ENCODE assay signal across 1 cellular context in the genomic region with DNA sequence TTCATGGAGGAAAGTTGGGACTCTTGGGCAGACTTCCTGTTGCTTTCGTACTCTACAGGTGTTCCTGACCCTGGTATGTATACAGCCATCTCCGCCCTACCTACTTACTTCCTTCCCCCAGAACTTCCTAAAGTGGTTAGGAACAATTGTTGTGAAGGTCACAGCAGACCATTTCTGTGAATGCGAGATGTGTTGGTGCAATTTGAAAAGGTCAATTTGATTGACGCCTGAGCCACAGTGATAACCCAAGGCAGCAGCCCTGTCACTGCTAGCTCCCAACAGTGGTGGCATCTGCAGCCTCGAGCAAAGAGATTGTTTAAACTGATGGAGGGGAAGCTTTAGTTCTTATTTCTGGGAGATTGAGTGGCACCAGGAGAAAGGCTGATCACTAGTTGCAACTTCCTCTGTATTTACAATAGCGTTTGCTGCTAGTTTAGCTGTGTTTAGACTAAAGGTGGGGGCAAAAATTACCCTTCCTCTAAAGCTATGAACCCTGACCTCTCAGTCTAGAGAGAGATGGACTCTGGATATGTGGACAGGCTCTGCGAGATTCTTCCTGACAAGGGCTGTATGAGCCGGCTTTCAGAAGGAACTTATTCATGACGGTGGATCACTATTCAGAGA.
TF ChIP-seq lines count a peak whose summit lies in the region.

No MANE protein-coding gene starts in this region.

TF ChIP-seq in HepG2, 621 proteins besides CTCF, POLR2A, EP300 and RAD21 (continues in another document):
- TF ChIP-seq CBX5 (CRISPR knock-in tag; IDR thresholded peaks at IDR 0.05; ENCODE audit: borderline replicate concordance) (0 out of 2 replicates have a peak, but pooled peaks have one; percentile 12), ISL2 (CRISPR knock-in tag; IDR thresholded peaks at IDR 0.05) (peak; percentile 77), PCBP2 (optimal IDR thresholded peaks at IDR 0.05; ENCODE audit: low read depth, low read length, poor library complexity, severe bottlenecking) (no peak), ZSCAN9 (CRISPR knock-in tag; IDR thresholded peaks at IDR 0.05; ENCODE audit: borderline replicate concordance) (no peak), SNRNP70 (IDR thresholded peaks at IDR 0.05; ENCODE audit: low read depth, low read length) (no peak), E2F1 (CRISPR knock-in tag; IDR thresholded peaks at IDR 0.05) (no peak), THAP11 (CRISPR knock-in tag; IDR thresholded peaks at IDR 0.05) (no peak), ZNF670 (CRISPR knock-in tag; IDR thresholded peaks at IDR 0.05; ENCODE audit: borderline replicate concordance) (peak; percentile 79; the same call in 1 of the 2 replicates), MLLT10 (CRISPR knock-in tag; IDR thresholded peaks at IDR 0.05) (no peak), ZBED4 (CRISPR knock-in tag; IDR thresholded peaks at IDR 0.05; ENCODE audit: borderline replicate concordance) (peak; percentile 13; the same call in 1 of the 2 replicates), ZNF33B (CRISPR knock-in tag; IDR thresholded peaks at IDR 0.05) (no peak), ZNF232 (CRISPR knock-in tag; IDR thresholded peaks at IDR 0.05; ENCODE audit: borderline replicate concordance) (no peak; the same call in 1 of the 2 replicates), KDM1A (CRISPR knock-in tag; IDR thresholded peaks at IDR 0.05) (0 out of 2 replicates have a peak, but pooled peaks have one; percentile 32), NCOA5 (CRISPR knock-in tag; IDR thresholded peaks at IDR 0.05) (no peak), KLF15 (CRISPR knock-in tag; IDR thresholded peaks at IDR 0.05; ENCODE audit: borderline replicate concordance) (no peak), ZFX (CRISPR knock-in tag; IDR thresholded peaks at IDR 0.05; ENCODE audit: low read depth) (no peak), TERF1 (CRISPR knock-in tag; IDR thresholded peaks at IDR 0.05) (no peak), YY1 (IDR thresholded peaks at IDR 0.05; ENCODE audit: insufficient read depth, insufficient replicate concordance, low read depth, low read length) (peak; percentile 3), ZNF160 (CRISPR knock-in tag; IDR thresholded peaks at IDR 0.05) (no peak), ZNF430 (CRISPR knock-in tag; IDR thresholded peaks at IDR 0.05) (peak; percentile 92), ZNF775 (CRISPR knock-in tag; IDR thresholded peaks at IDR 0.05; ENCODE audit: borderline replicate concordance) (no peak), ZNF768 (CRISPR knock-in tag; IDR thresholded peaks at IDR 0.05) (no peak), SCMH1 (CRISPR knock-in tag; IDR thresholded peaks at IDR 0.05; ENCODE audit: borderline replicate concordance) (no peak), MIER2 (CRISPR knock-in tag; IDR thresholded peaks at IDR 0.05) (no peak), ZNF749 (CRISPR knock-in tag; IDR thresholded peaks at IDR 0.05; ENCODE audit: borderline replicate concordance) (no peak), RBM22 (optimal IDR thresholded peaks at IDR 0.05; ENCODE audit: low read length) (no peak), IKZF4 (CRISPR knock-in tag; IDR thresholded peaks at IDR 0.05; ENCODE audit: borderline replicate concordance, low read depth, not compliant biosample characterization) (no peak), TFDP2 (CRISPR knock-in tag; IDR thresholded peaks at IDR 0.05) (peak; percentile 26; the same call in 1 of the 2 replicates), ZBTB38 (CRISPR knock-in tag; IDR thresholded peaks at IDR 0.05) (no peak; the same call in 1 of the 2 replicates), ESRRA (CRISPR knock-in tag; IDR thresholded peaks at IDR 0.05; ENCODE audit: low read depth) (peak; percentile 53), KDM6A (CRISPR knock-in tag; IDR thresholded peaks at IDR 0.05; ENCODE audit: low read depth) (peak; percentile 67), MBNL3 (CRISPR knock-in tag; conservative IDR thresholded peaks at IDR 0.05) (no peak)
- TF ChIP-seq, protein P1, sequence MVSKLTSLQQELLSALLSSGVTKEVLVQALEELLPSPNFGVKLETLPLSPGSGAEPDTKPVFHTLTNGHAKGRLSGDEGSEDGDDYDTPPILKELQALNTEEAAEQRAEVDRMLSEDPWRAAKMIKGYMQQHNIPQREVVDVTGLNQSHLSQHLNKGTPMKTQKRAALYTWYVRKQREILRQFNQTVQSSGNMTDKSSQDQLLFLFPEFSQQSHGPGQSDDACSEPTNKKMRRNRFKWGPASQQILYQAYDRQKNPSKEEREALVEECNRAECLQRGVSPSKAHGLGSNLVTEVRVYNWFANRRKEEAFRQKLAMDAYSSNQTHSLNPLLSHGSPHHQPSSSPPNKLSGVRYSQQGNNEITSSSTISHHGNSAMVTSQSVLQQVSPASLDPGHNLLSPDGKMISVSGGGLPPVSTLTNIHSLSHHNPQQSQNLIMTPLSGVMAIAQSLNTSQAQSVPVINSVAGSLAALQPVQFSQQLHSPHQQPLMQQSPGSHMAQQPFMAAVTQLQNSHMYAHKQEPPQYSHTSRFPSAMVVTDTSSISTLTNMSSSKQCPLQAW (CRISPR knock-in tag; IDR thresholded peaks at IDR 0.05): peak; percentile 78
- TF ChIP-seq, protein P2, sequence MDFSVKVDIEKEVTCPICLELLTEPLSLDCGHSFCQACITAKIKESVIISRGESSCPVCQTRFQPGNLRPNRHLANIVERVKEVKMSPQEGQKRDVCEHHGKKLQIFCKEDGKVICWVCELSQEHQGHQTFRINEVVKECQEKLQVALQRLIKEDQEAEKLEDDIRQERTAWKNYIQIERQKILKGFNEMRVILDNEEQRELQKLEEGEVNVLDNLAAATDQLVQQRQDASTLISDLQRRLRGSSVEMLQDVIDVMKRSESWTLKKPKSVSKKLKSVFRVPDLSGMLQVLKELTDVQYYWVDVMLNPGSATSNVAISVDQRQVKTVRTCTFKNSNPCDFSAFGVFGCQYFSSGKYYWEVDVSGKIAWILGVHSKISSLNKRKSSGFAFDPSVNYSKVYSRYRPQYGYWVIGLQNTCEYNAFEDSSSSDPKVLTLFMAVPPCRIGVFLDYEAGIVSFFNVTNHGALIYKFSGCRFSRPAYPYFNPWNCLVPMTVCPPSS (IDR thresholded peaks at IDR 0.05): no peak
- TF ChIP-seq, protein P3, sequence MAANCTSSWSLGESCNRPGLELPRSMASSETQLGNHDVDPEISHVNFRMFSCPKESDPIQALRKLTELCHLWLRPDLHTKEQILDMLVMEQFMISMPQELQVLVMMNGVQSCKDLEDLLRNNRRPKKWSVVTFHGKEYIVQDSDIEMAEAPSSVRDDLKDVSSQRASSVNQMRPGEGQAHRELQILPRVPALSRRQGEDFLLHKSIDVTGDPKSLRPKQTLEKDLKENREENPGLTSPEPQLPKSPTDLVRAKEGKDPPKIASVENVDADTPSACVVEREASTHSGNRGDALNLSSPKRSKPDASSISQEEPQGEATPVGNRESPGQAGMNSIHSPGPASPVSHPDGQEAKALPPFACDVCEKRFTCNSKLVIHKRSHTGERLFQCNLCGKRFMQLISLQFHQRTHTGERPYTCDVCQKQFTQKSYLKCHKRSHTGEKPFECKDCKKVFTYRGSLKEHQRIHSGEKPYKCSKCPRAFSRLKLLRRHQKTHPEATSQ (CRISPR knock-in tag; IDR thresholded peaks at IDR 0.05; ENCODE audit: borderline replicate concordance): no peak
- TF ChIP-seq, protein P4, sequence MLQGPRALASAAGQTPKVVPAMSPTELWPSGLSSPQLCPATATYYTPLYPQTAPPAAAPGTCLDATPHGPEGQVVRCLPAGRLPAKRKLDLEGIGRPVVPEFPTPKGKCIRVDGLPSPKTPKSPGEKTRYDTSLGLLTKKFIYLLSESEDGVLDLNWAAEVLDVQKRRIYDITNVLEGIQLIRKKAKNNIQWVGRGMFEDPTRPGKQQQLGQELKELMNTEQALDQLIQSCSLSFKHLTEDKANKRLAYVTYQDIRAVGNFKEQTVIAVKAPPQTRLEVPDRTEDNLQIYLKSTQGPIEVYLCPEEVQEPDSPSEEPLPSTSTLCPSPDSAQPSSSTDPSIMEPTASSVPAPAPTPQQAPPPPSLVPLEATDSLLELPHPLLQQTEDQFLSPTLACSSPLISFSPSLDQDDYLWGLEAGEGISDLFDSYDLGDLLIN (CRISPR knock-in tag; IDR thresholded peaks at IDR 0.05; ENCODE audit: borderline replicate concordance): no peak
- TF ChIP-seq, protein P5, sequence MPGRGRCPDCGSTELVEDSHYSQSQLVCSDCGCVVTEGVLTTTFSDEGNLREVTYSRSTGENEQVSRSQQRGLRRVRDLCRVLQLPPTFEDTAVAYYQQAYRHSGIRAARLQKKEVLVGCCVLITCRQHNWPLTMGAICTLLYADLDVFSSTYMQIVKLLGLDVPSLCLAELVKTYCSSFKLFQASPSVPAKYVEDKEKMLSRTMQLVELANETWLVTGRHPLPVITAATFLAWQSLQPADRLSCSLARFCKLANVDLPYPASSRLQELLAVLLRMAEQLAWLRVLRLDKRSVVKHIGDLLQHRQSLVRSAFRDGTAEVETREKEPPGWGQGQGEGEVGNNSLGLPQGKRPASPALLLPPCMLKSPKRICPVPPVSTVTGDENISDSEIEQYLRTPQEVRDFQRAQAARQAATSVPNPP (CRISPR knock-in tag; IDR thresholded peaks at IDR 0.05): no peak
- TF ChIP-seq, protein P6, sequence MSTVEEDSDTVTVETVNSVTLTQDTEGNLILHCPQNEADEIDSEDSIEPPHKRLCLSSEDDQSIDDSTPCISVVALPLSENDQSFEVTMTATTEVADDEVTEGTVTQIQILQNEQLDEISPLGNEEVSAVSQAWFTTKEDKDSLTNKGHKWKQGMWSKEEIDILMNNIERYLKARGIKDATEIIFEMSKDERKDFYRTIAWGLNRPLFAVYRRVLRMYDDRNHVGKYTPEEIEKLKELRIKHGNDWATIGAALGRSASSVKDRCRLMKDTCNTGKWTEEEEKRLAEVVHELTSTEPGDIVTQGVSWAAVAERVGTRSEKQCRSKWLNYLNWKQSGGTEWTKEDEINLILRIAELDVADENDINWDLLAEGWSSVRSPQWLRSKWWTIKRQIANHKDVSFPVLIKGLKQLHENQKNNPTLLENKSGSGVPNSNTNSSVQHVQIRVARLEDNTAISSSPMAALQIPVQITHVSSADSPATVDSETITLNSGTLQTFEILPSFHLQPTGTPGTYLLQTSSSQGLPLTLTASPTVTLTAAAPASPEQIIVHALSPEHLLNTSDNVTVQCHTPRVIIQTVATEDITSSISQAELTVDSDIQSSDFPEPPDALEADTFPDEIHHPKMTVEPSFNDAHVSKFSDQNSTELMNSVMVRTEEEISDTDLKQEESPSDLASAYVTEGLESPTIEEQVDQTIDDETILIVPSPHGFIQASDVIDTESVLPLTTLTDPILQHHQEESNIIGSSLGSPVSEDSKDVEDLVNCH (CRISPR knock-in tag; IDR thresholded peaks at IDR 0.05): no peak
- TF ChIP-seq, protein P7, sequence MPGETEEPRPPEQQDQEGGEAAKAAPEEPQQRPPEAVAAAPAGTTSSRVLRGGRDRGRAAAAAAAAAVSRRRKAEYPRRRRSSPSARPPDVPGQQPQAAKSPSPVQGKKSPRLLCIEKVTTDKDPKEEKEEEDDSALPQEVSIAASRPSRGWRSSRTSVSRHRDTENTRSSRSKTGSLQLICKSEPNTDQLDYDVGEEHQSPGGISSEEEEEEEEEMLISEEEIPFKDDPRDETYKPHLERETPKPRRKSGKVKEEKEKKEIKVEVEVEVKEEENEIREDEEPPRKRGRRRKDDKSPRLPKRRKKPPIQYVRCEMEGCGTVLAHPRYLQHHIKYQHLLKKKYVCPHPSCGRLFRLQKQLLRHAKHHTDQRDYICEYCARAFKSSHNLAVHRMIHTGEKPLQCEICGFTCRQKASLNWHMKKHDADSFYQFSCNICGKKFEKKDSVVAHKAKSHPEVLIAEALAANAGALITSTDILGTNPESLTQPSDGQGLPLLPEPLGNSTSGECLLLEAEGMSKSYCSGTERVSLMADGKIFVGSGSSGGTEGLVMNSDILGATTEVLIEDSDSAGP (CRISPR knock-in tag; IDR thresholded peaks at IDR 0.05; ENCODE audit: borderline replicate concordance): no peak; the same call in 1 of the 2 replicates
